1 cellular context compared by ENCODE assay signal in the genomic region with DNA sequence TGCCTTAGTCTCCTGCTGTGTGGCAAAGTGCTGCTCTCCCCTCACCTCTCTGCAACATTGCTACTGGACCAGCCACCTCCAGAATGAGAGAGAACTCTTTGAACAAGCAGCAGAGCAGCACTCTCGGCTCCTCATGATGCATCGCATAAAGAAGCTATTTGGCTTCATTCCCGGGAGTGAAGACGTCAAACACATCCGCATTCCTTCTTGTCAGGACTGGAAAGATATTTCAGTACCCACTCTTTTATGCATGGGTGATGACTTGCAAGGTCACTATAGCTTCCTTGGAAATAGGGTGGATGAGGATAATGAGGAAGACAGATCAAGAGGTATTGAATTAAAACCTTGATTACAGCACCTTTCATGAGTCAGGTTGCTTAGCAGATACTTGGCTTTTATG.
TF ChIP-seq lines count a peak whose summit lies in the region.

No MANE protein-coding gene starts in this region.

TF ChIP-seq in IMR-90, 13 proteins besides CTCF, POLR2A, EP300 and RAD21 (continued from another document):
- no peak for TF ChIP-seq ELK1 (IDR thresholded peaks at IDR 0.05; ENCODE audit: borderline replicate concordance, low read depth, low read length)
- TF ChIP-seq NFE2L2 (IDR thresholded peaks at IDR 0.05; ENCODE audit: low read depth, low read length): no peak; the same call in 1 of the 2 replicates
